In genomic region chr7:150731916-150732315, GRCh38 we compare ENCODE assay signal across 18 cellular contexts. TPM values are rescaled to one million over a fixed set of nuclear protein-coding genes. Genes with fewer than 3 reads are reported as not detected.
DNase-seq lines count a peak whose midpoint lies in the region; ATAC-seq, FAIRE-seq and TF ChIP-seq lines count a peak whose summit lies in the region.
"Had no signal": no experiment of that assay in that cellular context is flagged by ENCODE, and none has a peak within 500 bp of the region (broad histone marks: within the 10 kb centered on the region; RNA-seq: fewer than 3 reads in every experiment).

No MANE protein-coding gene starts in this region.

- peaks cover 40% of the 10 kb centered on the region for H3K9me3 Mint-ChIP-seq in activated CD4-positive, alpha-beta T cell treated with anti-CD3 and anti-CD28 coated beads, Interleukin-2, amount 10 ng/mL, durations not matched to agents 7 days and 5 days
- peaks cover 34% of the 10 kb centered on the region for H3K9me3 Mint-ChIP-seq in activated T-helper 2 cell treated with anti-CD3 and anti-CD28 coated beads, Interferon-gamma antibody, Interleukin-2, Interleukin-4, amounts not matched to agents 10 μg/mL and 5 μg/mL and 100 μg/mL, durations not matched to agents 14 hours and 24 hours and 36 hours
- peaks cover 2 to 7% of the 10 kb centered on the region in 2 donors for H3K9me3 Mint-ChIP-seq in natural killer cell

- peaks cover 71% of the 10 kb centered on the region for H3K4me1 Mint-ChIP-seq in activated CD4-positive, alpha-beta T cell treated with anti-CD3 and anti-CD28 coated beads, Interleukin-2, amount 10 ng/mL, durations not matched to agents 7 days and 5 days
- peaks cover 65% of the 10 kb centered on the region for H3K4me1 Mint-ChIP-seq in activated T-helper 2 cell treated with anti-CD3 and anti-CD28 coated beads, Interferon-gamma antibody, Interleukin-2, Interleukin-4, amounts not matched to agents 10 μg/mL and 5 μg/mL and 100 μg/mL, durations not matched to agents 14 hours and 24 hours and 36 hours (ENCODE audit: low read depth)
- H3K4me1 Mint-ChIP-seq in natural killer cell = peaks cover 44 to 48% of the 10 kb centered on the region in 2 donors
- H3K4me1 Mint-ChIP-seq: memory B cell had no signal

- H3K27me3 Mint-ChIP-seq in activated CD4-positive, alpha-beta T cell treated with anti-CD3 and anti-CD28 coated beads, Interleukin-2, amount 10 ng/mL, durations not matched to agents 7 days and 5 days = no peaks in the 10 kb centered on the region
- no peaks in the 10 kb centered on the region for H3K27me3 Mint-ChIP-seq in activated T-helper 2 cell treated with anti-CD3 and anti-CD28 coated beads, Interferon-gamma antibody, Interleukin-2, Interleukin-4, amounts not matched to agents 10 μg/mL and 5 μg/mL and 100 μg/mL, durations not matched to agents 14 hours and 24 hours and 36 hours (ENCODE audit: low read depth)
- no peaks in the 10 kb centered on the region for H3K27me3 Mint-ChIP-seq in natural killer cell (ENCODE audit: low read depth in 2 of 2)

- H3K36me3 Mint-ChIP-seq in activated CD4-positive, alpha-beta T cell treated with anti-CD3 and anti-CD28 coated beads, Interleukin-2, amount 10 ng/mL, durations not matched to agents 7 days and 5 days (ENCODE audit: low read depth) = peaks cover 55% of the 10 kb centered on the region
- H3K36me3 Mint-ChIP-seq in activated T-helper 2 cell treated with anti-CD3 and anti-CD28 coated beads, Interferon-gamma antibody, Interleukin-2, Interleukin-4, amounts not matched to agents 10 μg/mL and 5 μg/mL and 100 μg/mL, durations not matched to agents 14 hours and 24 hours and 36 hours (ENCODE audit: low read depth) = peaks cover 46% of the 10 kb centered on the region
- H3K36me3 Mint-ChIP-seq in natural killer cell = peaks cover 17% of the 10 kb centered on the region
- H3K36me3 Mint-ChIP-seq: type B pancreatic cell had no signal

- H3K4me3 Mint-ChIP-seq in activated CD4-positive, alpha-beta T cell treated with anti-CD3 and anti-CD28 coated beads, Interleukin-2, amount 10 ng/mL, durations not matched to agents 7 days and 5 days = peak overlapping the region; percentile 8
- peak overlapping the region; percentile 44 for H3K4me3 Mint-ChIP-seq in activated T-helper 2 cell treated with anti-CD3 and anti-CD28 coated beads, Interferon-gamma antibody, Interleukin-2, Interleukin-4, amounts not matched to agents 10 μg/mL and 5 μg/mL and 100 μg/mL, durations not matched to agents 14 hours and 24 hours and 36 hours (ENCODE audit: low read depth)
- H3K4me3 Mint-ChIP-seq in natural killer cell = peak overlapping the region; percentile 65
- H3K4me3 Mint-ChIP-seq: memory B cell, type B pancreatic cell had no signal

- peak; percentile 50 for FAIRE-seq in GM12891 (lab: Jason Lieb, UNC)
- FAIRE-seq: A549 had no signal

- POLR2A ChIA-PET in activated CD4-positive, alpha-beta T cell treated with anti-CD3 and anti-CD28 coated beads, Interleukin-2, amount 10 ng/mL, durations not matched to agents 7 days and 5 days (lab: Charles Lee) = interaction anchor here (0.6 kb wide), 1 partner anchor 10 kb away, joined by 3 read pairs; no protein-coding TSS in a partner anchor

- CTCF ChIA-PET in activated CD4-positive, alpha-beta T cell treated with anti-CD3 and anti-CD28 coated beads, Interleukin-2, amount 10 ng/mL, durations not matched to agents 7 days and 5 days (lab: Charles Lee) = interaction anchor here (0.9 to 2.8 kb wide), 11 partner anchors 11 to 283 kb away, joined by 3 to 20 read pairs (median 4); partner anchors contain the start of genes GIMAP1, GIMAP2 and GIMAP6

- peak overlapping the region; percentile 63 for H3K27ac Mint-ChIP-seq in activated CD4-positive, alpha-beta T cell treated with anti-CD3 and anti-CD28 coated beads, Interleukin-2, amount 10 ng/mL, durations not matched to agents 7 days and 5 days
- H3K27ac Mint-ChIP-seq in activated T-helper 2 cell treated with anti-CD3 and anti-CD28 coated beads, Interferon-gamma antibody, Interleukin-2, Interleukin-4, amounts not matched to agents 10 μg/mL and 5 μg/mL and 100 μg/mL, durations not matched to agents 14 hours and 24 hours and 36 hours = peak overlapping the region; percentile 90
- H3K27ac Mint-ChIP-seq in natural killer cell = peak overlapping the region; percentile 88 to 90
- H3K27ac Mint-ChIP-seq: memory B cell, type B pancreatic cell had no signal

- no peak for TF ChIP-seq POLR2A in GM12891 (IDR thresholded peaks at IDR 0.05; ENCODE audit: low read depth, low read length)

- no peak for DNase-seq in activated CD4-positive, alpha-beta T cell treated with anti-CD3 and anti-CD28 coated beads, Interleukin-2, amount 10 ng/mL, durations not matched to agents 7 days and 5 days
- no peak for DNase-seq in activated CD4-positive, alpha-beta T cell treated with anti-CD3 and anti-CD28 coated beads, Interleukin-2, amount 50 U/mL, for 1 hour
- no peak for DNase-seq in GM12891 (ENCODE audit: insufficient read length, low spot score)
- no peak for DNase-seq in activated T-helper 2 cell treated with anti-CD3 and anti-CD28 coated beads, Interferon-gamma antibody, Interleukin-2, Interleukin-4, amounts not matched to agents 10 μg/mL and 5 μg/mL and 100 μg/mL, durations not matched to agents 14 hours and 24 hours and 36 hours (ENCODE audit: low spot score)
- DNase-seq in natural killer cell = no peak
- DNase-seq in posterior vena cava (ENCODE audit: low spot score) = no peak
- DNase-seq in NCI-H1417 treated with DMSO at 0.1 percent for 48 hours (lab: John Stamatoyannopoulos, UW) = no peak
- no peak for DNase-seq in stimulated activated CD4-positive, alpha-beta T cell treated with anti-CD3 and anti-CD28 coated beads, Interleukin-1b, Interleukin-23, amount 100 ng/mL, for 48 hours
- DNase-seq: activated CD4-positive, CD25-positive, alpha-beta regulatory T cell treated with anti-CD3 and anti-CD28 coated beads, Interleukin-2, amount 50 U/mL, for 72 hours; amygdala; BE2C; EL; NCI-H187; stimulated activated CD4-positive, alpha-beta T cell treated with anti-CD3 and anti-CD28 coated beads, Interleukin-4, amount 100 ng/mL, for 4 hours had no signal

- peak; percentile 88 to 94 (median 93) for ATAC-seq in natural killer cell
- ATAC-seq: A549 had no signal

- intact Hi-C loops in activated T-helper 2 cell treated with anti-CD3 and anti-CD28 coated beads, Interferon-gamma antibody, Interleukin-2, Interleukin-4, amounts not matched to agents 10 μg/mL and 5 μg/mL and 100 μg/mL, durations not matched to agents 14 hours and 24 hours and 36 hours (cut with micrococcal nuclease) = loop anchor here (2.0 to 10.0 kb wide), 7 partner anchors 15 to 857 kb away; partner anchors contain the start of genes ACTR3C, ATP6V0E2, GIMAP1 and GIMAP2
- intact Hi-C loops in natural killer cell (cut with micrococcal nuclease) = no loop called here
- intact Hi-C loops in posterior vena cava (cut with DNase I) = no loop called here

- TF ChIP-seq CTCF in natural killer cell (IDR thresholded peaks at IDR 0.05) = no peak

TF ChIP-seq in GM12891, 5 proteins besides CTCF, POLR2A, EP300 and RAD21:
- TF ChIP-seq PAX5 (IDR thresholded peaks at IDR 0.05; ENCODE audit: insufficient read depth, low read length, severe bottlenecking) (no peak), POLR2AphosphoS5 (IDR thresholded peaks at IDR 0.05; ENCODE audit: low read depth, low read length) (no peak), TAF1 (IDR thresholded peaks at IDR 0.05; ENCODE audit: low read depth, low read length) (no peak), POU2F2 (IDR thresholded peaks at IDR 0.05; ENCODE audit: low read depth, low read length) (no peak), SPI1 (IDR thresholded peaks at IDR 0.05; ENCODE audit: low read depth, low read length) (no peak)

RNA-seq across cellular contexts. Expression of gene GIMAP5, which starts 5.3 kb away (rescaled TPM):
- 100 to 1,000 TPM; 111 to 149 TPM for total RNA-seq in activated CD4-positive, alpha-beta T cell treated with anti-CD3 and anti-CD28 coated beads, Interleukin-2, amount 10 ng/mL, durations not matched to agents 7 days and 5 days
- 20.0 TPM for polyA plus RNA-seq in GM12891 (2012; ENCODE audit: low read depth, missing spikeins)
- 42.9 and 46.7 TPM in 2 replicates for total RNA-seq in activated T-helper 2 cell treated with anti-CD3 and anti-CD28 coated beads, Interferon-gamma antibody, Interleukin-2, Interleukin-4, amounts not matched to agents 10 μg/mL and 5 μg/mL and 100 μg/mL, durations not matched to agents 14 hours and 24 hours and 36 hours
- total RNA-seq in natural killer cell = 10 to 100 TPM; 29.2 to 64.1 (median 35.3) TPM
- 10 to 100 TPM; 13.8 to 17.4 TPM for total RNA-seq in posterior vena cava
- polyA plus RNA-seq: A549 had no signal

RNA-seq across cellular contexts. Expression of gene GIMAP1, which starts 15.5 kb away (rescaled TPM):
- total RNA-seq in activated CD4-positive, alpha-beta T cell treated with anti-CD3 and anti-CD28 coated beads, Interleukin-2, amount 10 ng/mL, durations not matched to agents 7 days and 5 days = 10 to 100 TPM; 18.1 to 19.6 TPM
- 1.2 TPM for polyA plus RNA-seq in GM12891 (2012; ENCODE audit: low read depth, missing spikeins)
- total RNA-seq in activated T-helper 2 cell treated with anti-CD3 and anti-CD28 coated beads, Interferon-gamma antibody, Interleukin-2, Interleukin-4, amounts not matched to agents 10 μg/mL and 5 μg/mL and 100 μg/mL, durations not matched to agents 14 hours and 24 hours and 36 hours = 3.9 and 4.5 TPM in 2 replicates
- total RNA-seq in natural killer cell = 10 to 100 TPM; 11.1 to 23.9 (median 13.3) TPM
- total RNA-seq in posterior vena cava = 1 to 10 TPM; 3.3 to 5.4 TPM
- polyA plus RNA-seq: A549, cardiac muscle cell had no signal

RNA-seq across cellular contexts. Expression of gene GIMAP2, which starts 46.4 kb away (rescaled TPM):
- 100 to 1,000 TPM in 1 of 2 experiments, 10 to 100 TPM in 1; 97.7 to 102 TPM for total RNA-seq in activated CD4-positive, alpha-beta T cell treated with anti-CD3 and anti-CD28 coated beads, Interleukin-2, amount 10 ng/mL, durations not matched to agents 7 days and 5 days
- 25.9 TPM for polyA plus RNA-seq in GM12891 (2012; ENCODE audit: low read depth, missing spikeins)
- total RNA-seq in activated T-helper 2 cell treated with anti-CD3 and anti-CD28 coated beads, Interferon-gamma antibody, Interleukin-2, Interleukin-4, amounts not matched to agents 10 μg/mL and 5 μg/mL and 100 μg/mL, durations not matched to agents 14 hours and 24 hours and 36 hours = 29.3 and 30.5 TPM in 2 replicates
- total RNA-seq in natural killer cell (10 to 100 TPM; 47.5 to 77.5 (median 61.0) TPM), posterior vena cava (10 to 100 TPM in 1 of 2 donors, 1 to 10 TPM in 1; 8.3 to 12.2 TPM)
- total RNA-seq: cardiac muscle cell had no signal
- polyA plus RNA-seq: cardiac muscle cell had no signal

Comparison
In these comparisons a context has a peak if more than half of its experiments do, and no peak if none do; other contexts are left out.
1. H3K4me3 Mint-ChIP-seq: peak in every context shown above with its lines; median percentile 65 in natural killer cell; 44 in activated T-helper 2 cell treated with anti-CD3 and anti-CD28 coated beads, Interferon-gamma antibody, Interleukin-2, Interleukin-4, amounts not matched to agents 10 μg/mL and 5 μg/mL and 100 μg/mL, durations not matched to agents 14 hours and 24 hours and 36 hours; 8 in activated CD4-positive, alpha-beta T cell treated with anti-CD3 and anti-CD28 coated beads, Interleukin-2, amount 10 ng/mL, durations not matched to agents 7 days and 5 days.